Comparison of ENCODE assay signal across 17 cellular contexts in the genomic region with DNA sequence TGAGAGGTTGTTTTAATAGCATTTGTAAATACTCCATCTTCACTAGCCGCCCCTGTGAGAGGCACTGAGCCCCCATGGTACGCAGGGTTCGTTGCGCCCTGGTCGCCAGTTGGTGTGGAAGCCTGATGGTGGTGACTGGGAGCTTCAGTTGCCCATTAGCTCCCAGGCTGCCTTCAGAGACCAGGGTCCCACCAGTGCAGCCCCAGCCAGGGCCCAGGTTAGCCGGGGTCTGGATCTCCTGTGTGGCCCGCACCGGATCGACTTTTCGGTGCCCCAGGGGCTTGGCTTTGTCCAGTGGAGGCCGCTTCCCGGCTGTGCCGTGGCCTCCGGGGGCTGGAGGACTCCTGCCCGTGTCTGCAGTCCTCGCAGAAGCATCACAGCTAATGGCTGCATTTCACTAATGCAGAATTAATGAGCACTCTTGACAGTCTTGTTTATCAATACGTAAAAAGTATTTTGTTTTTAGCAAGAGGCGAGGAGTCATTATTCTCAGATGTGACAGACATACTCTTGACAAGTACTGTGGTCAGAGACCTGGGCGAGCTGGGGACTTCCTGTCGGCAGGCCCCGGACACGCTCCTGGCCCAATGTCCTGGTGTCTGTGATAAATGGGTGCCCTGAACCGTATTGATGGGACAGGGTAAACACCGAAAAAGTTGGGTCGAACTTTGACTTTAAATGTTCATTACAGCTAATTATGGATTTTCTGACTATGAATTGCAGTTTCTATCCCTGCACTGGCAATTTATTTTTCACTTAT.
A peak's percentile ranks its signal among the peaks of the same experiment; 100 is the strongest.
DNase-seq lines count a peak whose midpoint lies in the region; ATAC-seq, FAIRE-seq and TF ChIP-seq lines count a peak whose summit lies in the region.
"Had no signal": no experiment of that assay in that cellular context is flagged by ENCODE, and none has a peak within 500 bp of the region (broad histone marks: within the 10 kb centered on the region; RNA-seq: fewer than 3 reads in every experiment).

No MANE protein-coding gene starts in this region.

- H3K4me3 ChIP-seq in BLaER1 (no peak overlapping the region), Peyer's patch (no peak overlapping the region), right atrium auricular region (no peak overlapping the region), pancreas (no peak overlapping the region), transverse colon (no peak overlapping the region)
- H3K4me3 ChIP-seq: cardiac muscle cell had no signal

- no peak overlapping the region for H3K9ac ChIP-seq in BLaER1

- intact Hi-C loops in pancreas (cut with DNase I) (no loop called here), transverse colon (cut with DNase I; ENCODE audit: low total_unique reads) (no loop called here)

- FAIRE-seq in pancreas (lab: Jason Lieb, UNC): no peak
- FAIRE-seq: small intestine had no signal

- TF ChIP-seq CTCF in Peyer's patch (IDR thresholded peaks at IDR 0.05) (no peak), right atrium auricular region (IDR thresholded peaks at IDR 0.05) (no peak), pancreas (IDR thresholded peaks at IDR 0.05) (no peak), transverse colon (IDR thresholded peaks at IDR 0.05) (no peak)

- no peak for TF ChIP-seq POLR2A in Peyer's patch (IDR thresholded peaks at IDR 0.05)
- no peak for TF ChIP-seq POLR2A in transverse colon (IDR thresholded peaks at IDR 0.05)

- H3K9me3 ChIP-seq in BLaER1 (peaks cover 12% of the 10 kb centered on the region), Peyer's patch (no peaks in the 10 kb centered on the region), right atrium auricular region (no peaks in the 10 kb centered on the region), pancreas (no peaks in the 10 kb centered on the region), transverse colon (no peaks in the 10 kb centered on the region)

- H3K4me1 ChIP-seq in BLaER1 (peaks cover 50% of the 10 kb centered on the region), Peyer's patch (no peaks in the 10 kb centered on the region), right atrium auricular region (peaks cover 0 to 28% of the 10 kb centered on the region in 2 donors), pancreas (peaks cover 5 to 8% (median 7%) of the 10 kb centered on the region in 3 donors), transverse colon (peaks cover 0 to 14% (median 13%) of the 10 kb centered on the region in 4 donors)

- DNase-seq in Peyer's patch (peak in 2 of 3 donors; percentile 33 to 39), right atrium auricular region (ENCODE audit: low spot score) (no peak), pancreas (peak in 2 of 6 donors; percentile 43 to 50), NCI-H2107 treated with DMSO at 0.1 percent for 48 hours (lab: John Stamatoyannopoulos, UW; ENCODE audit: unreplicated experiment) (no peak), transverse colon (no peak), NCI-H82 treated with DMSO at 0.1 percent for 48 hours (lab: John Stamatoyannopoulos, UW; ENCODE audit: unreplicated experiment) (no peak)
- DNase-seq: activated CD4-positive, alpha-beta memory T cell treated with anti-CD3 and anti-CD28 coated beads, Interleukin-2, amount 10 ng/mL, durations not matched to agents 7 days and 5 days; activated gamma-delta T cell treated with Interleukin-2 at 50 U/mL for 16 hours; NCI-H1694 treated with DMSO at 0.1 percent for 48 hours; NCI-H526 treated with DMSO at 0.1 percent for 48 hours; nephron progenitor cell; SHP77 treated with DMSO at 0.1 percent for 48 hours; small intestine; T-helper 9 cell had no signal

- in situ Hi-C loops in transverse colon (cut with MboI; ENCODE audit: low pct_ligation_motif_present in 1 of 4, low pct_unique_long_range_greater_than_20kb in 1 of 4, low sequenced_read_pairs in 3 of 4): no loop called here

- H3K4me2 ChIP-seq in BLaER1: peak overlapping the region; percentile 88; the same call in 1 of the 2 replicates

- peaks cover 86% of the 10 kb centered on the region for H4K20me1 ChIP-seq in BLaER1

- no peaks in the 10 kb centered on the region for H3K27me3 ChIP-seq in BLaER1
- no peaks in the 10 kb centered on the region for H3K27me3 ChIP-seq in Peyer's patch
- H3K27me3 ChIP-seq in right atrium auricular region: no peaks in the 10 kb centered on the region
- no peaks in the 10 kb centered on the region for H3K27me3 ChIP-seq in pancreas
- no peaks in the 10 kb centered on the region for H3K27me3 ChIP-seq in transverse colon
- H3K27me3 ChIP-seq: cardiac muscle cell had no signal

- peaks cover 15% of the 10 kb centered on the region for H3K36me3 ChIP-seq in BLaER1
- peaks cover 0 to 12% (median 0%) of the 10 kb centered on the region in 3 donors for H3K36me3 ChIP-seq in Peyer's patch
- H3K36me3 ChIP-seq in right atrium auricular region: peaks cover 8% of the 10 kb centered on the region
- H3K36me3 ChIP-seq in pancreas: no peaks in the 10 kb centered on the region
- H3K36me3 ChIP-seq in transverse colon: no peaks in the 10 kb centered on the region
- H3K36me3 ChIP-seq: cardiac muscle cell had no signal

- ATAC-seq in pancreas: peak; percentile 2 to 41 (median 22)
- ATAC-seq in HG03095 (IDR thresholded peaks at IDR 0.05; ENCODE audit: unreplicated experiment): no peak

- WGBS in pancreas, 2 donors: 61 to 68% methylated on average over 25 of the region's 25 CpGs
- 93 to 94% methylated on average over 8 to 20 of the region's 25 CpGs for WGBS in transverse colon (ENCODE audit: low coverage in 1 of 2), 2 donors

- H3K27ac ChIP-seq in BLaER1 (peak overlapping the region; percentile 11; the same call in 1 of the 2 replicates), Peyer's patch (no peak overlapping the region), right atrium auricular region (peak overlapping the region; percentile 76 to 88), pancreas (peak overlapping the region; percentile 73 to 90 (median 78)), transverse colon (peak overlapping the region in 1 of 4 donors; percentile 31)
- H3K27ac ChIP-seq: cardiac muscle cell had no signal

- no peak for TF ChIP-seq EP300 in transverse colon (IDR thresholded peaks at IDR 0.05; ENCODE audit: low read depth)

Comparison
In these comparisons a context has a peak if more than half of its experiments do, and no peak if none do; other contexts are left out.
1. H3K27ac ChIP-seq: peak in BLaER1 (single experiment), right atrium auricular region (2 of 2) and pancreas (4 of 4); none in Peyer's patch (0 of 4).
2. DNase-seq: peak in Peyer's patch (2 of 3); none in right atrium auricular region (single experiment), NCI-H2107 treated with DMSO at 0.1 percent for 48 hours (single experiment), transverse colon (single experiment) and NCI-H82 treated with DMSO at 0.1 percent for 48 hours (single experiment).